Comparison of ENCODE assay signal across 8 cellular contexts in genomic region chr4:77600521-77601451, GRCh38. TPM values are rescaled to one million over a fixed set of nuclear protein-coding genes. Genes with fewer than 3 reads are reported as not detected.
DNase-seq lines count a peak whose midpoint lies in the region; ATAC-seq and TF ChIP-seq lines count a peak whose summit lies in the region.

No MANE protein-coding gene starts in this region.

- peak; percentile 2 for DNase-seq in NOMO-1 treated with DMSO at 0.1 percent for 48 hours (lab: John Stamatoyannopoulos, UW; ENCODE audit: unreplicated experiment)
- DNase-seq in NOMO-1 treated with dmso at 0.1 percent for 144 hours (lab: John Stamatoyannopoulos, UW; ENCODE audit: unreplicated experiment): no peak
- peak; percentile 83 for DNase-seq in GM23338 (ENCODE audit: low spot score)
- DNase-seq in NCI-H460 (ENCODE audit: extremely low read depth, low read depth): peak; percentile 30
- peak; percentile 37 for DNase-seq in astrocyte of the spinal cord (ENCODE audit: low read depth, low spot score)
- DNase-seq in left lobe of liver (ENCODE audit: low spot score): peak; percentile 55

- in situ Hi-C loops in astrocyte of the spinal cord (cut with HindIII; ENCODE audit: low sequenced_read_pairs): no loop called here

- H3K36me3 ChIP-seq in GM23338 (ENCODE audit: insufficient read depth): no peaks in the 10 kb centered on the region

- no peak overlapping the region for H2AFZ ChIP-seq in GM23338

- peak; percentile 88 for ATAC-seq in GM23338
- peak; percentile 85 for ATAC-seq in left lobe of liver
- no peak for ATAC-seq in GM19328 (IDR thresholded peaks at IDR 0.05; ENCODE audit: unreplicated experiment)
- ATAC-seq in GM18505 (IDR thresholded peaks at IDR 0.05; ENCODE audit: unreplicated experiment): no peak

- no peaks in the 10 kb centered on the region for H3K4me1 ChIP-seq in GM23338 (ENCODE audit: insufficient read depth)

- TF ChIP-seq POLR2A in GM18505 (IDR thresholded peaks at IDR 0.05; ENCODE audit: borderline replicate concordance, extremely low read depth, insufficient read depth, insufficient read length): no peak

- H4K20me1 ChIP-seq in GM23338 (replicated peaks; ENCODE audit: insufficient read depth): no peaks in the 10 kb centered on the region

- H3K9me2 ChIP-seq in GM23338 (ENCODE audit: insufficient read depth): no peaks in the 10 kb centered on the region

- H3K4me2 ChIP-seq in GM23338: no peak overlapping the region

- H3K4me3 ChIP-seq in GM23338: no peak overlapping the region
- H3K4me3 ChIP-seq in astrocyte of the spinal cord (ENCODE audit: low read depth, low read length): no peak overlapping the region

- H3K27ac ChIP-seq in GM23338 (ENCODE audit: low read depth): no peak overlapping the region

- no peaks in the 10 kb centered on the region for H3K27me3 ChIP-seq in GM23338 (ENCODE audit: insufficient read depth)

- H3K4me1 Mint-ChIP-seq in GM23338: peaks cover 2% of the 10 kb centered on the region; the same call in 1 of the 3 replicates

- TF ChIP-seq CTCF in GM23338 (conservative IDR thresholded peaks at IDR 0.05; ENCODE audit: low read depth in 2 of 2) (peak; percentile 79 to 90), astrocyte of the spinal cord (IDR thresholded peaks at IDR 0.05; ENCODE audit: low read depth, low read length) (peak; percentile 90)

- H3K79me2 ChIP-seq in GM23338 (replicated peaks; ENCODE audit: insufficient read depth): no peaks in the 10 kb centered on the region

- no peaks in the 10 kb centered on the region for H3K36me3 Mint-ChIP-seq in GM23338 (ENCODE audit: low read depth)

- H3F3A ChIP-seq in GM23338 (replicated peaks; ENCODE audit: low read depth): no peaks in the 10 kb centered on the region

- no peak overlapping the region for H3K27ac Mint-ChIP-seq in GM23338

- H3K9me3 Mint-ChIP-seq in GM23338: no peaks in the 10 kb centered on the region

- H3K27me3 Mint-ChIP-seq in GM23338 (ENCODE audit: insufficient read depth, low read depth, poor library complexity): peaks cover 2% of the 10 kb centered on the region

- no peak overlapping the region for H3K4me3 Mint-ChIP-seq in GM23338

TF ChIP-seq in GM23338, 12 proteins besides CTCF, POLR2A, EP300 and RAD21 (continues in another document):
- TF ChIP-seq, protein P1, sequence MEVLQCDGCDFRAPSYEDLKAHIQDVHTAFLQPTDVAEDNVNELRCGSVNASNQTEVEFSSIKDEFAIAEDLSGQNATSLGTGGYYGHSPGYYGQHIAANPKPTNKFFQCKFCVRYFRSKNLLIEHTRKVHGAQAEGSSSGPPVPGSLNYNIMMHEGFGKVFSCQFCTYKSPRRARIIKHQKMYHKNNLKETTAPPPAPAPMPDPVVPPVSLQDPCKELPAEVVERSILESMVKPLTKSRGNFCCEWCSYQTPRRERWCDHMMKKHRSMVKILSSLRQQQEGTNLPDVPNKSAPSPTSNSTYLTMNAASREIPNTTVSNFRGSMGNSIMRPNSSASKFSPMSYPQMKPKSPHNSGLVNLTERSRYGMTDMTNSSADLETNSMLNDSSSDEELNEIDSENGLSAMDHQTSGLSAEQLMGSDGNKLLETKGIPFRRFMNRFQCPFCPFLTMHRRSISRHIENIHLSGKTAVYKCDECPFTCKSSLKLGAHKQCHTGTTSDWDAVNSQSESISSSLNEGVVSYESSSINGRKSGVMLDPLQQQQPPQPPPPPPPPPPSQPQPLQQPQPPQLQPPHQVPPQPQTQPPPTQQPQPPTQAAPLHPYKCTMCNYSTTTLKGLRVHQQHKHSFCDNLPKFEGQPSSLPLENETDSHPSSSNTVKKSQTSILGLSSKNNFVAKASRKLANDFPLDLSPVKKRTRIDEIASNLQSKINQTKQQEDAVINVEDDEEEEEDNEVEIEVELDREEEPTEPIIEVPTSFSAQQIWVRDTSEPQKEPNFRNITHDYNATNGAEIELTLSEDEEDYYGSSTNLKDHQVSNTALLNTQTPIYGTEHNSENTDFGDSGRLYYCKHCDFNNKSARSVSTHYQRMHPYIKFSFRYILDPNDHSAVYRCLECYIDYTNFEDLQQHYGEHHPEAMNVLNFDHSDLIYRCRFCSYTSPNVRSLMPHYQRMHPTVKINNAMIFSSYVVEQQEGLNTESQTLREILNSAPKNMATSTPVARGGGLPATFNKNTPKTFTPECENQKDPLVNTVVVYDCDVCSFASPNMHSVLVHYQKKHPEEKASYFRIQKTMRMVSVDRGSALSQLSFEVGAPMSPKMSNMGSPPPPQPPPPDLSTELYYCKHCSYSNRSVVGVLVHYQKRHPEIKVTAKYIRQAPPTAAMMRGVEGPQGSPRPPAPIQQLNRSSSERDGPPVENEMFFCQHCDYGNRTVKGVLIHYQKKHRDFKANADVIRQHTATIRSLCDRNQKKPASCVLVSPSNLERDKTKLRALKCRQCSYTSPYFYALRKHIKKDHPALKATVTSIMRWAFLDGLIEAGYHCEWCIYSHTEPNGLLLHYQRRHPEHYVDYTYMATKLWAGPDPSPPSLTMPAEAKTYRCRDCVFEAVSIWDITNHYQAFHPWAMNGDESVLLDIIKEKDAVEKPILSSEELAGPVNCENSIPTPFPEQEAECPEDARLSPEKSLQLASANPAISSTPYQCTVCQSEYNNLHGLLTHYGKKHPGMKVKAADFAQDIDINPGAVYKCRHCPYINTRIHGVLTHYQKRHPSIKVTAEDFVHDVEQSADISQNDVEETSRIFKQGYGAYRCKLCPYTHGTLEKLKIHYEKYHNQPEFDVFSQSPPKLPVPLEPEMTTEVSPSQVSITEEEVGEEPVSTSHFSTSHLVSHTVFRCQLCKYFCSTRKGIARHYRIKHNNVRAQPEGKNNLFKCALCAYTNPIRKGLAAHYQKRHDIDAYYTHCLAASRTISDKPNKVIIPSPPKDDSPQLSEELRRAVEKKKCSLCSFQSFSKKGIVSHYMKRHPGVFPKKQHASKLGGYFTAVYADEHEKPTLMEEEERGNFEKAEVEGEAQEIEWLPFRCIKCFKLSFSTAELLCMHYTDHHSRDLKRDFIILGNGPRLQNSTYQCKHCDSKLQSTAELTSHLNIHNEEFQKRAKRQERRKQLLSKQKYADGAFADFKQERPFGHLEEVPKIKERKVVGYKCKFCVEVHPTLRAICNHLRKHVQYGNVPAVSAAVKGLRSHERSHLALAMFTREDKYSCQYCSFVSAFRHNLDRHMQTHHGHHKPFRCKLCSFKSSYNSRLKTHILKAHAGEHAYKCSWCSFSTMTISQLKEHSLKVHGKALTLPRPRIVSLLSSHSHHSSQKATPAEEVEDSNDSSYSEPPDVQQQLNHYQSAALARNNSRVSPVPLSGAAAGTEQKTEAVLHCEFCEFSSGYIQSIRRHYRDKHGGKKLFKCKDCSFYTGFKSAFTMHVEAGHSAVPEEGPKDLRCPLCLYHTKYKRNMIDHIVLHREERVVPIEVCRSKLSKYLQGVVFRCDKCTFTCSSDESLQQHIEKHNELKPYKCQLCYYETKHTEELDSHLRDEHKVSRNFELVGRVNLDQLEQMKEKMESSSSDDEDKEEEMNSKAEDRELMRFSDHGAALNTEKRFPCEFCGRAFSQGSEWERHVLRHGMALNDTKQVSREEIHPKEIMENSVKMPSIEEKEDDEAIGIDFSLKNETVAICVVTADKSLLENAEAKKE (CRISPR knock-in tag; IDR thresholded peaks at IDR 0.05): no peak
- no peak for TF ChIP-seq ZNF114 (CRISPR knock-in tag; IDR thresholded peaks at IDR 0.05)
- no peak for TF ChIP-seq POLR2AphosphoS5 (IDR thresholded peaks at IDR 0.05; ENCODE audit: low read depth)
- TF ChIP-seq EZH2phosphoT487 (IDR thresholded peaks at IDR 0.05; ENCODE audit: unreplicated experiment): no peak
- no peak for TF ChIP-seq CREB1 (CRISPR knock-in tag; IDR thresholded peaks at IDR 0.05; ENCODE audit: low read depth)
- TF ChIP-seq, protein P2, sequence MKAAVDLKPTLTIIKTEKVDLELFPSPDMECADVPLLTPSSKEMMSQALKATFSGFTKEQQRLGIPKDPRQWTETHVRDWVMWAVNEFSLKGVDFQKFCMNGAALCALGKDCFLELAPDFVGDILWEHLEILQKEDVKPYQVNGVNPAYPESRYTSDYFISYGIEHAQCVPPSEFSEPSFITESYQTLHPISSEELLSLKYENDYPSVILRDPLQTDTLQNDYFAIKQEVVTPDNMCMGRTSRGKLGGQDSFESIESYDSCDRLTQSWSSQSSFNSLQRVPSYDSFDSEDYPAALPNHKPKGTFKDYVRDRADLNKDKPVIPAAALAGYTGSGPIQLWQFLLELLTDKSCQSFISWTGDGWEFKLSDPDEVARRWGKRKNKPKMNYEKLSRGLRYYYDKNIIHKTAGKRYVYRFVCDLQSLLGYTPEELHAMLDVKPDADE (IDR thresholded peaks at IDR 0.05): no peak
- no peak for TF ChIP-seq EZH2 (IDR thresholded peaks at IDR 0.05; ENCODE audit: low read depth, unreplicated experiment)
- TF ChIP-seq, protein P3, sequence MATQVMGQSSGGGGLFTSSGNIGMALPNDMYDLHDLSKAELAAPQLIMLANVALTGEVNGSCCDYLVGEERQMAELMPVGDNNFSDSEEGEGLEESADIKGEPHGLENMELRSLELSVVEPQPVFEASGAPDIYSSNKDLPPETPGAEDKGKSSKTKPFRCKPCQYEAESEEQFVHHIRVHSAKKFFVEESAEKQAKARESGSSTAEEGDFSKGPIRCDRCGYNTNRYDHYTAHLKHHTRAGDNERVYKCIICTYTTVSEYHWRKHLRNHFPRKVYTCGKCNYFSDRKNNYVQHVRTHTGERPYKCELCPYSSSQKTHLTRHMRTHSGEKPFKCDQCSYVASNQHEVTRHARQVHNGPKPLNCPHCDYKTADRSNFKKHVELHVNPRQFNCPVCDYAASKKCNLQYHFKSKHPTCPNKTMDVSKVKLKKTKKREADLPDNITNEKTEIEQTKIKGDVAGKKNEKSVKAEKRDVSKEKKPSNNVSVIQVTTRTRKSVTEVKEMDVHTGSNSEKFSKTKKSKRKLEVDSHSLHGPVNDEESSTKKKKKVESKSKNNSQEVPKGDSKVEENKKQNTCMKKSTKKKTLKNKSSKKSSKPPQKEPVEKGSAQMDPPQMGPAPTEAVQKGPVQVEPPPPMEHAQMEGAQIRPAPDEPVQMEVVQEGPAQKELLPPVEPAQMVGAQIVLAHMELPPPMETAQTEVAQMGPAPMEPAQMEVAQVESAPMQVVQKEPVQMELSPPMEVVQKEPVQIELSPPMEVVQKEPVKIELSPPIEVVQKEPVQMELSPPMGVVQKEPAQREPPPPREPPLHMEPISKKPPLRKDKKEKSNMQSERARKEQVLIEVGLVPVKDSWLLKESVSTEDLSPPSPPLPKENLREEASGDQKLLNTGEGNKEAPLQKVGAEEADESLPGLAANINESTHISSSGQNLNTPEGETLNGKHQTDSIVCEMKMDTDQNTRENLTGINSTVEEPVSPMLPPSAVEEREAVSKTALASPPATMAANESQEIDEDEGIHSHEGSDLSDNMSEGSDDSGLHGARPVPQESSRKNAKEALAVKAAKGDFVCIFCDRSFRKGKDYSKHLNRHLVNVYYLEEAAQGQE (IDR thresholded peaks at IDR 0.05; ENCODE audit: unreplicated experiment): no peak
- no peak for TF ChIP-seq STAT1 (IDR thresholded peaks at IDR 0.05; ENCODE audit: unreplicated experiment)
- TF ChIP-seq NANOG (IDR thresholded peaks at IDR 0.05; ENCODE audit: borderline replicate concordance): no peak

RNA-seq across cellular contexts. Expression of gene CXCL13, which starts 4.8 kb away (rescaled TPM):
- not detected in 2 replicates for total RNA-seq in GM23338 (2014; rRNA removed; shearing (Covaris generic))
- not detected in 2 replicates for polyA plus RNA-seq in GM23338 (2016; fragmentation: Nextera tagmentation; extraction: Ambion mirVana)
- total RNA-seq in NCI-H460 (2014; rRNA removed; shearing (Covaris generic)): not detected in 2 replicates
- polyA plus RNA-seq in NCI-H460 (2014; cell fraction: nucleus; rRNA removed): not detected in 2 replicates
- 52.3 TPM for total RNA-seq in left lobe of liver

Comparison
In these comparisons a context has a peak if more than half of its experiments do, and no peak if none do; other contexts are left out.
1. ATAC-seq: peak in GM23338 (single experiment) and left lobe of liver (single experiment); none in GM19328 (single experiment) and GM18505 (single experiment).
2. RNA of gene CXCL13, which starts 4.8 kb away (total RNA-seq): 52.3 TPM in left lobe of liver (single experiment); not detected in GM23338 and not detected in NCI-H460; every median in the first group is over 10 times any median in the second.